ENCODE assay signal across 8 cellular contexts in genomic region chr16:87384162-87384999, GRCh38. TPM values are rescaled to one million over a fixed set of nuclear protein-coding genes. Genes with fewer than 3 reads are reported as not detected.
A peak's percentile ranks its signal among the peaks of the same experiment; 100 is the strongest.
DNase-seq lines count a peak whose midpoint lies in the region; ATAC-seq, FAIRE-seq and TF ChIP-seq lines count a peak whose summit lies in the region.

No MANE protein-coding gene starts in this region.

- peak overlapping the region; percentile 18 to 63 for H3K4me2 ChIP-seq in H1 (ENCODE audit: insufficient read depth in 1 of 2, low read depth in 2 of 2, low read length in 2 of 2)

- H3K36me3 ChIP-seq in ACC112 (ENCODE audit: insufficient read depth, low read length) = no peaks in the 10 kb centered on the region
- peaks cover 4% of the 10 kb centered on the region; the same call in 1 of the 2 replicates for H3K36me3 ChIP-seq in Panc1 (ENCODE audit: control insufficient read depth, insufficient read depth, low read length)
- H3K36me3 ChIP-seq in H1 (ENCODE audit: control insufficient read depth in 2 of 4, insufficient read depth in 4 of 4, low read length in 3 of 4) = no peaks in the 10 kb centered on the region
- H3K36me3 ChIP-seq in mucosa of rectum (ENCODE audit: control insufficient read depth in 2 of 2, insufficient read depth in 2 of 2, low read length in 2 of 2) = no peaks in the 10 kb centered on the region
- no peaks in the 10 kb centered on the region for H3K36me3 ChIP-seq in uterus

- H4K91ac ChIP-seq in H1 (replicated peaks; ENCODE audit: insufficient read length, low read length) = peak overlapping the region; percentile 85

- in situ Hi-C loops in Panc1 (cut with HindIII; ENCODE audit: low pct_unique_long_range_greater_than_20kb, low sequenced_read_pairs) = no loop called here

- TF ChIP-seq CTCF in Panc1 (IDR thresholded peaks at IDR 0.05) (no peak), H1 (IDR thresholded peaks at IDR 0.05; ENCODE audit: control extremely low read depth in 1 of 3, insufficient read depth in 1 of 3, low read depth in 1 of 3, low read length in 3 of 3) (no peak), uterus (IDR thresholded peaks at IDR 0.05) (no peak)

- H3K4ac ChIP-seq in H1 (replicated peaks; ENCODE audit: insufficient read length, low read depth, low read length) = no peak overlapping the region

- CTCF ChIA-PET in Panc1 (lab: Charles Lee) = no interaction called here
- CTCF ChIA-PET in H1 (lab: Charles Lee; ENCODE audit: partially characterized antibody) = interaction anchor here (0.6 to 2.6 kb wide), 7 partner anchors 10 to 87 kb away, joined by 3 to 8 read pairs (median 4); no protein-coding TSS in a partner anchor

- ATAC-seq in GM18502 (IDR thresholded peaks at IDR 0.05; ENCODE audit: poor library complexity, unreplicated experiment) (peak; percentile 13), HG03039 (IDR thresholded peaks at IDR 0.05; ENCODE audit: unreplicated experiment) (peak; percentile 9), Panc1 (peak; percentile 57)

- POLR2A ChIA-PET in Panc1 (lab: Charles Lee) (interaction anchor here (0.6 kb wide), 1 partner anchor 10 kb away, joined by 4 read pairs; no protein-coding TSS in a partner anchor), H1 (lab: Charles Lee; ENCODE audit: partially characterized antibody) (interaction anchor here (0.8 to 3.0 kb wide), 9 partner anchors 10 to 77 kb away, joined by 3 to 31 read pairs (median 4); partner anchors contain the start of genes C16orf95 and MAP1LC3B)

- H2BK15ac ChIP-seq in H1 (ENCODE audit: low read length) = no peak overlapping the region

- TF ChIP-seq POLR2A in H1 (IDR thresholded peaks at IDR 0.05; ENCODE audit: control extremely low read depth in 1 of 2, low read depth in 2 of 2, low read length in 2 of 2) (peak; percentile 66 to 81; a peak in 2 of 3 replicates), uterus (IDR thresholded peaks at IDR 0.05) (no peak)

- H3K23me2 ChIP-seq in H1 (ENCODE audit: low read depth, low read length) = peaks cover 7% of the 10 kb centered on the region; the same call in 1 of the 2 replicates

- H2BK5ac ChIP-seq in H1 (ENCODE audit: low read depth, low read length) = peak overlapping the region; percentile 27

- H2BK20ac ChIP-seq in H1 (ENCODE audit: low read length) = no peak overlapping the region

- 0 out of 2 replicates have a peak overlapping the region, but pooled peaks have one; percentile 39 for H2BK12ac ChIP-seq in H1 (ENCODE audit: low read depth, low read length)

- peak overlapping the region; percentile 85 for H3K4me3 ChIP-seq in ACC112 (ENCODE audit: low read depth, low read length)
- H3K4me3 ChIP-seq in Panc1 (ENCODE audit: low read depth in 2 of 2, low read length in 2 of 2) = peak overlapping the region; percentile 60 to 70
- peak overlapping the region; percentile 74 to 87 (median 76) for H3K4me3 ChIP-seq in H1 (ENCODE audit: extremely low read depth in 1 of 4, insufficient read depth in 2 of 4, low read depth in 3 of 4, low read length in 4 of 4)
- H3K4me3 ChIP-seq in mucosa of rectum (ENCODE audit: low read length in 2 of 2) = peak overlapping the region; percentile 79 to 83
- peak overlapping the region; percentile 69 to 89 for H3K4me3 ChIP-seq in uterus

- no peak overlapping the region for H2BK120ac ChIP-seq in H1 (replicated peaks; ENCODE audit: low read depth, low read length)

- peaks cover 38% of the 10 kb centered on the region for H3K79me2 ChIP-seq in ACC112 (ENCODE audit: control insufficient read depth, insufficient read depth, low read length, unreplicated experiment)
- peaks cover 0 to 24% of the 10 kb centered on the region in 2 experiments; a peak in 3 of 4 replicates for H3K79me2 ChIP-seq in H1 (ENCODE audit: control insufficient read depth in 1 of 2, insufficient read depth in 2 of 2, low read length in 2 of 2)

- H3K18ac ChIP-seq in H1 (ENCODE audit: extremely low read depth, low read length) = peak overlapping the region; percentile 60

- no peak overlapping the region for H3K23ac ChIP-seq in H1 (ENCODE audit: insufficient read length)

- H4K20me1 ChIP-seq in H1 (replicated peaks in 1 of 2; ENCODE audit: control insufficient read depth in 1 of 2, insufficient read depth in 2 of 2, low read length in 2 of 2) = peaks cover 4 to 15% of the 10 kb centered on the region in 2 experiments

- H3K79me1 ChIP-seq in H1 (ENCODE audit: low read depth, low read length) = peaks cover 5% of the 10 kb centered on the region

- peak overlapping the region; percentile 91; the same call in 1 of the 2 replicates for H4K8ac ChIP-seq in H1 (ENCODE audit: extremely low read depth, insufficient read depth, low read length)

- no peak overlapping the region for H2AK5ac ChIP-seq in H1 (ENCODE audit: low read depth, low read length)

- WGBS in H1 (ENCODE audit: extremely low coverage in 1 of 2, insufficient coverage in 1 of 2, insufficient read length in 1 of 2, insufficient replicate concordance in 2 of 2, low coverage in 1 of 2, low lambda C conversion rate in 2 of 2, missing lambda C conversion rate in 1 of 2), 2 experiments = 12% methylated on average over 55 of the region's 69 CpGs; no CpG with 5 or more reads in 1 of the 2 experiments

- no peaks in the 10 kb centered on the region for H3K9me3 ChIP-seq in Panc1 (ENCODE audit: control insufficient read depth, insufficient read depth, low read depth, low read length)
- no peaks in the 10 kb centered on the region for H3K9me3 ChIP-seq in H1 (ENCODE audit: insufficient read depth in 2 of 2, low read depth in 1 of 2, low read length in 1 of 2)
- no peaks in the 10 kb centered on the region for H3K9me3 ChIP-seq in mucosa of rectum (ENCODE audit: control insufficient read depth in 2 of 2, low read length in 2 of 2)
- no peaks in the 10 kb centered on the region for H3K9me3 ChIP-seq in uterus

- intact Hi-C loops in Panc1 (cut with micrococcal nuclease; ENCODE audit: unreplicated experiment) (no loop called here), uterus (cut with DNase I; ENCODE audit: low total_unique reads) (no loop called here)

- TF ChIP-seq RAD21 in H1 (IDR thresholded peaks at IDR 0.05 in 1 of 2, conservative IDR thresholded peaks at IDR 0.05 in 1 of 2; ENCODE audit: low read depth in 2 of 2, low read length in 2 of 2) = no peak

- peak overlapping the region; percentile 88 for H2AFZ ChIP-seq in ACC112 (ENCODE audit: low read length, unreplicated experiment)
- no peak overlapping the region; the same call in 1 of the 2 replicates for H2AFZ ChIP-seq in H1 (ENCODE audit: low read length)

- H3K14ac ChIP-seq in H1 (ENCODE audit: insufficient read length) = no peak overlapping the region

- no peak overlapping the region for H3K56ac ChIP-seq in H1 (replicated peaks; ENCODE audit: insufficient read length, low read depth, low read length)

- H3K27ac ChIP-seq in ACC112 (ENCODE audit: low read depth, low read length) (peak overlapping the region; percentile 68), Panc1 (ENCODE audit: low read length) (peak overlapping the region; percentile 80), H1 (ENCODE audit: low read depth, low read length) (peak overlapping the region; percentile 71; the same call in 1 of the 2 replicates), mucosa of rectum (ENCODE audit: low read depth in 2 of 2, low read length in 2 of 2) (peak overlapping the region; percentile 92), uterus (peak overlapping the region; percentile 95 to 96)

- no peak for DNase-seq in Panc1 (ENCODE audit: low read depth, low spot score)
- no peak for DNase-seq in H1 (ENCODE audit: low read depth in 1 of 2, low spot score in 2 of 2)
- no peak for DNase-seq in uterus
- no peak for DNase-seq in superior temporal gyrus (ENCODE audit: extremely low spot score)

- H3K4me1 ChIP-seq in ACC112 (ENCODE audit: control insufficient read depth, insufficient read depth, low read length, unreplicated experiment) (peaks cover 34% of the 10 kb centered on the region), Panc1 (ENCODE audit: control insufficient read depth, insufficient read depth, low read length) (peaks cover 28% of the 10 kb centered on the region), H1 (replicated peaks in 1 of 4; ENCODE audit: control insufficient read depth in 3 of 4, insufficient read depth in 4 of 4, low read length in 3 of 4) (peaks cover 5 to 6% (median 5%) of the 10 kb centered on the region in 4 experiments; a peak in 4 of 7 replicates), mucosa of rectum (ENCODE audit: control insufficient read depth in 2 of 2, insufficient read depth in 2 of 2, low read length in 2 of 2) (peaks cover 41 to 54% of the 10 kb centered on the region in 2 donors), uterus (peaks cover 3 to 11% of the 10 kb centered on the region in 2 donors)

- TF ChIP-seq EP300 in H1 (IDR thresholded peaks at IDR 0.05; ENCODE audit: borderline replicate concordance in 1 of 2, low read depth in 2 of 2, low read length in 2 of 2) = no peak

- BruUV-seq in Panc1 (replicated peaks; lab: Mats Ljungman, UMichigan) = no TSS peak

- FAIRE-seq in H1 (lab: Jason Lieb, UNC) = no peak

- H4K5ac ChIP-seq in H1 (ENCODE audit: insufficient read length, low read depth, low read length) = peak overlapping the region; percentile 74

- H3K27me3 ChIP-seq in ACC112 (ENCODE audit: insufficient read depth, low read length) (no peaks in the 10 kb centered on the region), Panc1 (ENCODE audit: control insufficient read depth, insufficient read depth, low read length) (no peaks in the 10 kb centered on the region), H1 (replicated peaks in 1 of 4; ENCODE audit: control insufficient read depth in 3 of 4, extremely low read depth in 1 of 4, insufficient read depth in 3 of 4, low read length in 3 of 4) (no peaks in the 10 kb centered on the region), mucosa of rectum (ENCODE audit: control insufficient read depth in 2 of 2, insufficient read depth in 2 of 2, low read length in 2 of 2) (no peaks in the 10 kb centered on the region), uterus (no peaks in the 10 kb centered on the region)

- H3K9ac ChIP-seq in H1 (replicated peaks in 1 of 4; ENCODE audit: extremely low read depth in 1 of 4, low read depth in 3 of 4, low read length in 3 of 4) = peak overlapping the region; percentile 59 to 72 (median 68)
- H3K9ac ChIP-seq in mucosa of rectum (ENCODE audit: low read depth in 1 of 2, low read length in 2 of 2) = peak overlapping the region; percentile 75 to 84

RNA-seq across cellular contexts. Expression of gene FBXO31, which starts 0.8 kb away (rescaled TPM):
- 22.4 TPM for total RNA-seq in Panc1 (2021; ENCODE audit: unreplicated experiment)
- polyA plus RNA-seq in Panc1 (2012; ENCODE audit: insufficient read length) = 17.6 TPM
- total RNA-seq in H1 (2021; fragmentation: NEBNext Ultra II Directional; extraction: Animal tissue kit (Norgen Biotek cat#: 25700)) = 20.7 and 21.6 TPM in 2 replicates
- polyA plus RNA-seq in H1 (2011; rRNA removed) = 8.3 and 12.2 TPM in 2 replicates
- 9.7 TPM for polyA plus RNA-seq in H1 (2011; cell fraction: cytosol; rRNA removed)
- 20.1 TPM for polyA plus RNA-seq in H1 (2011; cell fraction: nucleus; rRNA removed)
- 8.1 to 13.1 TPM (median 11.7 TPM) in 4 replicates for polyA plus RNA-seq in H1 (2012, experiment 1 of 2)
- polyA plus RNA-seq in H1 (2012, experiment 2 of 2) = 9.3 TPM
- polyA plus RNA-seq in H1 (2013, experiment 1 of 2) = 8.7 TPM
- 8.0 TPM for polyA plus RNA-seq in H1 (2013, experiment 2 of 2)
- 12.2 and 17.5 TPM in 2 replicates for polyA minus RNA-seq in H1 (2011; rRNA and poly(A)+ RNA removed)
- 11.9 TPM for polyA minus RNA-seq in H1 (2011; cell fraction: cytosol; rRNA and poly(A)+ RNA removed)
- 11.0 TPM for polyA minus RNA-seq in H1 (2011; cell fraction: nucleus; rRNA and poly(A)+ RNA removed)
- 100 to 1,000 TPM in 1 of 4 donors, 10 to 100 TPM in 3; 35.2 to 309 (median 74.8) TPM for total RNA-seq in uterus

RNA-seq across cellular contexts. Expression of gene MAP1LC3B, which starts 7.8 kb away (rescaled TPM):
- total RNA-seq in Panc1 (2021; ENCODE audit: unreplicated experiment) = 75.2 TPM
- 64.3 TPM for polyA plus RNA-seq in Panc1 (2012; ENCODE audit: insufficient read length)
- 47.1 and 48.5 TPM in 2 replicates for total RNA-seq in H1 (2021; fragmentation: NEBNext Ultra II Directional; extraction: Animal tissue kit (Norgen Biotek cat#: 25700))
- 15.4 and 29.5 TPM in 2 replicates for polyA plus RNA-seq in H1 (2011; rRNA removed)
- polyA plus RNA-seq in H1 (2011; cell fraction: cytosol; rRNA removed) = 19.4 TPM
- 8.9 TPM for polyA plus RNA-seq in H1 (2011; cell fraction: nucleus; rRNA removed)
- polyA plus RNA-seq in H1 (2012, experiment 1 of 2) = 32.1 to 52.5 TPM (median 38.8 TPM) in 4 replicates
- 12.7 TPM for polyA plus RNA-seq in H1 (2012, experiment 2 of 2)
- 33.5 TPM for polyA plus RNA-seq in H1 (2013, experiment 1 of 2)
- polyA plus RNA-seq in H1 (2013, experiment 2 of 2) = 32.1 TPM
- 14.0 and 18.3 TPM in 2 replicates for polyA minus RNA-seq in H1 (2011; rRNA and poly(A)+ RNA removed)
- polyA minus RNA-seq in H1 (2011; cell fraction: cytosol; rRNA and poly(A)+ RNA removed) = 17.2 TPM
- 12.2 TPM for polyA minus RNA-seq in H1 (2011; cell fraction: nucleus; rRNA and poly(A)+ RNA removed)
- 10 to 100 TPM; 26.3 to 79.7 (median 58.0) TPM for total RNA-seq in uterus

Comparison
In these comparisons a context has a peak if more than half of its experiments do, and no peak if none do; other contexts are left out.
1. POLR2A ChIP-seq: peak in H1 (2 of 2); none in uterus (0 of 2).
2. Peak in every context shown above with its lines, with median percentiles within 50 percentile points of each other: H3K27ac ChIP-seq, H3K4me3 ChIP-seq and ATAC-seq.